In the genomic region with DNA sequence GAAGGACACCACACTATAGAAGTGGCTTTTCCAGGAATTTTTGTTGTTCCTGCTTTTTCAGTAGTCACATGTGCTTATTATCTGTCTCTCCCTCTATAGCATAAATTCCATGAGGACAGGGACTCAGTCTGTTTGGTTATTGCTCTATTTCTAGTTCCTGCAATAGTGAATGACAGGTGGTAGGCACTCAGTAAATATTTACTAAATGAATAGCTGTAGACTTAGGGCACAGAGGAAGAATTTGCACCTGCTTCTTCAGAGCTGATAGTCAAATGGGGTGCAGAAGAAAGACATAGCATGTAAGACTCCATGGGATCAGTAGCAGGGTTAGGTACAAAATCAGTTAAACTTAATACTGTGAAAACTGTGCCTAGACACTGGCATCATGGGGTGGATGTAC, we compare ENCODE assay signal across 10 cellular contexts.
"Had no signal": no experiment of that assay in that cellular context is flagged by ENCODE, and none has a peak within 500 bp of the region (broad histone marks: within the 10 kb centered on the region; RNA-seq: fewer than 3 reads in every experiment).

No MANE protein-coding gene starts in this region.

- H3K27me3 ChIP-seq: colonic mucosa, left lung, ovary, stomach had no signal

- H3K9me3 ChIP-seq: colonic mucosa, left lung, ovary had no signal

- H3K27ac ChIP-seq: colonic mucosa, foreskin keratinocyte, heart left ventricle, left lung, ovary, stomach had no signal

- DNase-seq: activated CD4-positive, alpha-beta T cell treated with anti-CD3 and anti-CD28 coated beads, Interleukin-2, amount 50 U/mL, for 1 hour; activated CD4-positive, CD25-positive, alpha-beta regulatory T cell; activated T-cell treated with anti-CD3 and anti-CD28 coated beads for 4 hours; foreskin keratinocyte; left lung; stimulated activated CD4-positive, alpha-beta T cell treated with anti-CD3 and anti-CD28 coated beads, Interleukin-4, amount 100 ng/mL, for 24 hours; stomach had no signal

- H3K4me3 ChIP-seq: colonic mucosa, heart left ventricle, left lung, ovary, stomach had no signal

- H3K36me3 ChIP-seq: colonic mucosa, heart left ventricle, left lung, ovary, stomach had no signal

- H3K4me1 ChIP-seq: colonic mucosa, stomach had no signal
